ENCODE assay signal across 1 cellular context in the genomic region with DNA sequence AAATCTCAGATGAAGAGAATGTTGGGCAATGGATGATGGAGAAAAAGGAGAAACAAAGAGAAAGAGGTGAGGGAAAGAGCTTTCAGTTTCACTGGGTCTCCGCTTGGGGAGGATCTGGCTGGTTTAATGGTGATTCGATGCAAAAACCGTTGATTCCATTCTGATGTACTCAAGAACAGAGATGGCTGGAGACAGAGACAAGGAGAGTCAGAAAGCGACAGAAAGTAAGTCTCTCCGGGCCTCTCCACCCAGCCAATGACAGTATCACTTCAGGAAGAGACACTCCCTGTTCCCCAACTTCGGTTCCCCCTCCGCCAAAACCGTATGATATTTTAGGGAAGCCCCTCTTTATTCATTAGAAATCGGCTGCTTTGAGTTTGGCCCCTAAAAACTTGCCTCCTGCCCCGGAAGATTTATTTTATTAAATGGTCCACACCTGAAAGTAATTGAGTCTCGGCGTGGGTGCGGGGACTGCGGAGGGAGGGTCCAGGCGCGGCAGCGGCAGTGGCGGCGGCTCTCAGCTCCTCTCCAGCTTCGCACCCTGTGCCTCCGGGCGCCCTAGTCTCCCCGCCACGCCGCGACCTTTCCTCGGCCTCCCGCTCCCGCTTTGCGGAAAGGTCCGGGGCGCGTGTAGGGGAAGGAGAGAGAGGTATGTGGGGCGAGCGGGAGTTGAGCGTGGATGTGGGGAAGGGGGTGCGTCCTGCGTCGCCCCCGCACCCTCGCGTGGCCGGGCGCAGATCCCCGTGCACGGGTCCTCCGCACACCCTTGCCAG.
TF ChIP-seq lines count a peak whose summit lies in the region.

No MANE protein-coding gene starts in this region.

TF ChIP-seq in IMR-90, 13 proteins besides CTCF, POLR2A, EP300 and RAD21:
- no peak for TF ChIP-seq NFE2L2 (IDR thresholded peaks at IDR 0.05; ENCODE audit: low read depth, low read length)
